ENCODE assay signal across 6 cellular contexts in genomic region chr2:17342692-17343091, GRCh38.
DNase-seq lines count a peak whose midpoint lies in the region; TF ChIP-seq lines count a peak whose summit lies in the region.
"Not testable (repeated sequence)": the region's sequence is repeated elsewhere in the genome, so short reads cannot be mapped to it uniquely, and the experiment has no call there.

No MANE protein-coding gene starts in this region.

- not testable (repeated sequence) for H3K36me3 ChIP-seq in PC-9 (ENCODE audit: low read depth); trophoblast cell (ENCODE audit: control insufficient read depth in 1 of 2, insufficient read depth in 2 of 2, low read length in 2 of 2)

- H4K91ac ChIP-seq in trophoblast cell (ENCODE audit: low read depth, low read length): peak overlapping the region; percentile 5

- H3K23ac ChIP-seq in trophoblast cell (ENCODE audit: low read length): not testable (repeated sequence)

- POLR2A ChIA-PET in PC-9 (lab: Charles Lee; ENCODE audit: unreplicated experiment): not testable (repeated sequence)

- WGBS in trophoblast cell (ENCODE audit: extremely low coverage, insufficient coverage, insufficient read length): no CpG with 5 or more reads among the region's 4 CpGs

- not testable (repeated sequence) for BruUV-seq in PC-9 (replicated peaks; lab: Mats Ljungman, UMichigan)

- H3K9ac ChIP-seq in trophoblast cell (ENCODE audit: low read length): not testable (repeated sequence)

- CTCF ChIA-PET in PC-9 (lab: Charles Lee): interaction anchor here (0.6 kb wide), 1 partner anchor 235 kb away, joined by 3 read pairs; no protein-coding TSS in a partner anchor

- peak overlapping the region; percentile 50 for H3K27ac ChIP-seq in PC-9
- not testable (repeated sequence) for H3K27ac ChIP-seq in trophoblast cell (ENCODE audit: low read depth, low read length)

- peaks cover 21% of the 10 kb centered on the region for H3K4me1 ChIP-seq in PC-9 (replicated peaks; ENCODE audit: insufficient read depth)
- H3K4me1 ChIP-seq in trophoblast cell (ENCODE audit: control insufficient read depth in 1 of 2, insufficient read depth in 2 of 2, low read length in 2 of 2): not testable (repeated sequence)

- H2AK5ac ChIP-seq in trophoblast cell (ENCODE audit: low read length): not testable (repeated sequence)

- peak overlapping the region; percentile 30; the same call in 1 of the 2 replicates for H2AFZ ChIP-seq in PC-9
- not testable (repeated sequence) for H2AFZ ChIP-seq in trophoblast cell (ENCODE audit: insufficient read depth, low read length, poor library complexity)

- H3K4me3 ChIP-seq in PC-9; trophoblast cell (ENCODE audit: low read depth, low read length): not testable (repeated sequence)

- H3K79me1 ChIP-seq in trophoblast cell (ENCODE audit: low read length): not testable (repeated sequence)

- not testable (repeated sequence) for H4K8ac ChIP-seq in trophoblast cell (ENCODE audit: low read depth, low read length)

- peak overlapping the region; percentile 30 for H4K12ac ChIP-seq in trophoblast cell (ENCODE audit: low read depth, low read length)

- peaks cover 10% of the 10 kb centered on the region; the same call in 1 of the 2 replicates for H3F3A ChIP-seq in PC-9 (ENCODE audit: insufficient read depth, low read depth)

- not testable (repeated sequence) for H3K18ac ChIP-seq in trophoblast cell (ENCODE audit: low read length)

- H3K9me2 ChIP-seq in PC-9 (ENCODE audit: insufficient read depth): not testable (repeated sequence)

- not testable (repeated sequence) for H3K9me3 ChIP-seq in PC-9 (ENCODE audit: insufficient read depth, low read depth); trophoblast cell (ENCODE audit: insufficient read depth, low read depth, low read length)

- H3K4me2 ChIP-seq in PC-9: peak overlapping the region; percentile 48
- H3K4me2 ChIP-seq in trophoblast cell (ENCODE audit: low read length): not testable (repeated sequence)

- H3K27me3 ChIP-seq in PC-9 (ENCODE audit: insufficient read depth, low read depth); trophoblast cell (ENCODE audit: insufficient read depth, low read length): not testable (repeated sequence)

- H3K14ac ChIP-seq in trophoblast cell (ENCODE audit: low read length): not testable (repeated sequence)

- DNase-seq in ELF-1 (ENCODE audit: low read depth, low spot score) (peak; percentile 56), M059J (ENCODE audit: low read depth) (peak; percentile 19), PC-9 (peak; percentile 11 to 70), RPMI7951 (ENCODE audit: low read depth) (peak; percentile 5), islet precursor cell (peak; percentile 67), trophoblast cell (peak in 1 of 2 donors; percentile 33)

- not testable (repeated sequence) for H2BK12ac ChIP-seq in trophoblast cell (ENCODE audit: low read length)

- H3K79me2 ChIP-seq in PC-9 (ENCODE audit: low read depth); trophoblast cell (ENCODE audit: control insufficient read depth, insufficient read depth, low read length, poor library complexity): not testable (repeated sequence)

- H3K4ac ChIP-seq in trophoblast cell (ENCODE audit: low read depth, low read length): not testable (repeated sequence)

- not testable (repeated sequence) for H2BK120ac ChIP-seq in trophoblast cell (ENCODE audit: insufficient read depth, low read length, poor library complexity)

- H2BK5ac ChIP-seq in trophoblast cell (ENCODE audit: low read depth, low read length, poor library complexity): not testable (repeated sequence)

- intact Hi-C loops in PC-9 (cut with micrococcal nuclease; ENCODE audit: unreplicated experiment): not testable (repeated sequence)

- TF ChIP-seq CTCF in PC-9 (conservative IDR thresholded peaks at IDR 0.05): not testable (repeated sequence)

- not testable (repeated sequence) for H4K20me1 ChIP-seq in PC-9 (ENCODE audit: insufficient read depth)
